In genomic region chr22:49960967-49961600, GRCh38 we compare ENCODE assay signal across 8 cellular contexts. TPM values are rescaled to one million over a fixed set of nuclear protein-coding genes. Genes with fewer than 3 reads are reported as not detected.
DNase-seq lines count a peak whose midpoint lies in the region; ATAC-seq and TF ChIP-seq lines count a peak whose summit lies in the region.

No MANE protein-coding gene starts in this region.

- peaks cover 35% of the 10 kb centered on the region for H3K79me2 ChIP-seq in osteoblast (ENCODE audit: insufficient read depth, low read length)

- H3K4me1 ChIP-seq in CD8-positive, alpha-beta memory T cell (ENCODE audit: insufficient read depth, low read length): peaks cover 29% of the 10 kb centered on the region
- H3K4me1 ChIP-seq in gastroesophageal sphincter: peaks cover 0 to 60% (median 27%) of the 10 kb centered on the region in 3 donors
- peaks cover 17% of the 10 kb centered on the region for H3K4me1 ChIP-seq in osteoblast (ENCODE audit: insufficient read depth, low read length)

- H2AFZ ChIP-seq in osteoblast (ENCODE audit: low read length): no peak overlapping the region

- peak overlapping the region; percentile 91 to 99 (median 93) for H3K27ac Mint-ChIP-seq in CD8-positive, alpha-beta memory T cell
- H3K27ac Mint-ChIP-seq in activated T-cell treated with anti-CD3 and anti-CD28 coated beads, Interleukin-2, amount 50 U/mL, for 24 hours: peak overlapping the region; percentile 96

- H3K4me1 Mint-ChIP-seq in CD8-positive, alpha-beta memory T cell: peaks cover 8 to 36% (median 20%) of the 10 kb centered on the region in 3 donors
- H3K4me1 Mint-ChIP-seq in activated T-cell treated with anti-CD3 and anti-CD28 coated beads, Interleukin-2, amount 50 U/mL, for 24 hours (ENCODE audit: low read depth): peaks cover 38% of the 10 kb centered on the region

- H3K27me3 Mint-ChIP-seq in CD8-positive, alpha-beta memory T cell: peaks cover 0 to 5% of the 10 kb centered on the region in 2 donors
- no peaks in the 10 kb centered on the region for H3K27me3 Mint-ChIP-seq in activated T-cell treated with anti-CD3 and anti-CD28 coated beads, Interleukin-2, amount 50 U/mL, for 24 hours

- TF ChIP-seq POLR2A in gastroesophageal sphincter (IDR thresholded peaks at IDR 0.05): no peak

- peaks cover 0 to 4% (median 0%) of the 10 kb centered on the region in 5 donors for H3K9me3 Mint-ChIP-seq in CD8-positive, alpha-beta memory T cell
- H3K9me3 Mint-ChIP-seq in activated T-cell treated with anti-CD3 and anti-CD28 coated beads, Interleukin-2, amount 50 U/mL, for 24 hours: no peaks in the 10 kb centered on the region

- H3K27me3 ChIP-seq in CD8-positive, alpha-beta memory T cell (ENCODE audit: insufficient read depth, low read length, poor library complexity, severe bottlenecking): no peaks in the 10 kb centered on the region
- H3K27me3 ChIP-seq in HL-60 (ENCODE audit: insufficient read depth, poor library complexity, severe bottlenecking) (no peaks in the 10 kb centered on the region), gastroesophageal sphincter (no peaks in the 10 kb centered on the region), osteoblast (ENCODE audit: insufficient read depth, low read length) (no peaks in the 10 kb centered on the region)

- DNase-seq in CD8-positive, alpha-beta memory T cell: peak in 2 of 5 donors; percentile 38 to 70
- DNase-seq in HL-60 (ENCODE audit: low read depth in 1 of 2, low spot score in 1 of 2) (no peak), osteoblast (ENCODE audit: insufficient read length, low spot score, missing footprints) (peak; percentile 93), HuH-7 (ENCODE audit: low spot score) (no peak)
- DNase-seq in activated T-cell treated with anti-CD3 and anti-CD28 coated beads, Interleukin-2, amount 50 U/mL, for 24 hours: no peak

- ATAC-seq in gastroesophageal sphincter (no peak), GM18870 (IDR thresholded peaks at IDR 0.05; ENCODE audit: unreplicated experiment) (no peak), GM18907 (IDR thresholded peaks at IDR 0.05; ENCODE audit: unreplicated experiment) (no peak)

- POLR2A ChIA-PET in CD8-positive, alpha-beta memory T cell (lab: Charles Lee): interaction anchor here (0.8 to 3.3 kb wide), 8 partner anchors 8 to 230 kb away, joined by 3 to 30 read pairs (median 5); no protein-coding TSS in a partner anchor

- TF ChIP-seq CTCF in HL-60 (IDR thresholded peaks at IDR 0.05; ENCODE audit: insufficient read depth, low read length): no peak
- no peak for TF ChIP-seq CTCF in gastroesophageal sphincter (IDR thresholded peaks at IDR 0.05)
- TF ChIP-seq CTCF in osteoblast (IDR thresholded peaks at IDR 0.05; ENCODE audit: extremely low read depth, low read depth, low read length): no peak

- CTCF ChIA-PET in CD8-positive, alpha-beta memory T cell (lab: Charles Lee): interaction anchor here (0.8 to 1.6 kb wide), 3 partner anchors 9 to 33 kb away, joined by 3 to 5 read pairs (median 3); no protein-coding TSS in a partner anchor

- H3K36me3 Mint-ChIP-seq in CD8-positive, alpha-beta memory T cell: peaks cover 0 to 31% (median 4%) of the 10 kb centered on the region in 3 donors
- peaks cover 39% of the 10 kb centered on the region for H3K36me3 Mint-ChIP-seq in activated T-cell treated with anti-CD3 and anti-CD28 coated beads, Interleukin-2, amount 50 U/mL, for 24 hours (ENCODE audit: low read depth)

- peak overlapping the region; percentile 71 for H3K4me3 ChIP-seq in CD8-positive, alpha-beta memory T cell (ENCODE audit: low read length)
- H3K4me3 ChIP-seq in HL-60 (replicated peaks; ENCODE audit: insufficient read depth, low read length) (peak overlapping the region; percentile 87), gastroesophageal sphincter (peak overlapping the region; percentile 60 to 97), osteoblast (ENCODE audit: insufficient read depth, low read length) (peak overlapping the region; percentile 78)

- peak overlapping the region; percentile 79 for H3K27ac ChIP-seq in CD8-positive, alpha-beta memory T cell (ENCODE audit: low read depth, low read length)
- H3K27ac ChIP-seq in HL-60 (replicated peaks) (peak overlapping the region; percentile 94), gastroesophageal sphincter (peak overlapping the region; percentile 72 to 98 (median 96)), osteoblast (ENCODE audit: low read depth, low read length) (peak overlapping the region; percentile 53)

- peaks cover 13% of the 10 kb centered on the region for H3K36me3 ChIP-seq in CD8-positive, alpha-beta memory T cell (ENCODE audit: insufficient read depth, low read length)
- H3K36me3 ChIP-seq in gastroesophageal sphincter (peaks cover 0 to 32% of the 10 kb centered on the region in 2 donors), osteoblast (ENCODE audit: insufficient read depth, low read length) (peaks cover 14% of the 10 kb centered on the region)

- peak overlapping the region; percentile 86 to 97 (median 93) for H3K4me3 Mint-ChIP-seq in CD8-positive, alpha-beta memory T cell
- peak overlapping the region; percentile 93 for H3K4me3 Mint-ChIP-seq in activated T-cell treated with anti-CD3 and anti-CD28 coated beads, Interleukin-2, amount 50 U/mL, for 24 hours

- no peak for TF ChIP-seq EP300 in gastroesophageal sphincter (IDR thresholded peaks at IDR 0.05)

- no peaks in the 10 kb centered on the region for H3K9me3 ChIP-seq in CD8-positive, alpha-beta memory T cell (ENCODE audit: low read length)
- H3K9me3 ChIP-seq in gastroesophageal sphincter (no peaks in the 10 kb centered on the region), osteoblast (ENCODE audit: low read depth, low read length) (no peaks in the 10 kb centered on the region)

- peaks cover 13% of the 10 kb centered on the region for H4K20me1 ChIP-seq in osteoblast (ENCODE audit: insufficient read depth, low read length)

- WGBS in gastroesophageal sphincter (ENCODE audit: low coverage in 1 of 2), 2 donors: no CpG with 5 or more reads among the region's 89 CpGs

- H3K4me2 ChIP-seq in osteoblast (ENCODE audit: insufficient read depth, low read length): peak overlapping the region; percentile 86

RNA-seq across cellular contexts. Expression of gene PIM3, which starts 0.5 kb away (rescaled TPM):
- 100 to 1,000 TPM; 202 to 227 TPM for total RNA-seq in CD8-positive, alpha-beta memory T cell
- polyA plus RNA-seq in CD8-positive, alpha-beta memory T cell: 39.3 TPM
- 10 to 100 TPM; 30.0 to 58.3 (median 46.4) TPM for total RNA-seq in gastroesophageal sphincter
- total RNA-seq in osteoblast: 14.4 and 19.9 TPM in 2 replicates

RNA-seq across cellular contexts. Expression of gene CRELD2, which starts 42.6 kb away (rescaled TPM):
- 10 to 100 TPM; 49.4 to 50.7 TPM for total RNA-seq in CD8-positive, alpha-beta memory T cell
- 53.2 TPM for polyA plus RNA-seq in CD8-positive, alpha-beta memory T cell
- total RNA-seq in gastroesophageal sphincter (10 to 100 TPM; 21.9 to 36.2 (median 30.9) TPM), osteoblast (28.0 and 31.1 TPM in 2 replicates)

RNA-seq across cellular contexts. Expression of gene ALG12, which starts 42.8 kb away (rescaled TPM):
- total RNA-seq in CD8-positive, alpha-beta memory T cell: 10 to 100 TPM; 21.0 TPM
- polyA plus RNA-seq in CD8-positive, alpha-beta memory T cell: 21.8 TPM
- total RNA-seq in gastroesophageal sphincter (10 to 100 TPM; 18.8 to 30.0 (median 22.6) TPM), osteoblast (18.8 and 20.0 TPM in 2 replicates)

RNA-seq across cellular contexts. Expression of gene IL17REL, which starts 51.5 kb away (rescaled TPM):
- total RNA-seq in CD8-positive, alpha-beta memory T cell: under 1 TPM; 0.20 to 0.29 TPM
- not detected for polyA plus RNA-seq in CD8-positive, alpha-beta memory T cell
- total RNA-seq in gastroesophageal sphincter (not detected), osteoblast (not detected in 2 replicates)
